1 cellular context compared by ENCODE assay signal in genomic region chr14:50955373-50956043, GRCh38.
TF ChIP-seq lines count a peak whose summit lies in the region.

No MANE protein-coding gene starts in this region.

TF ChIP-seq in GM23338, 12 proteins besides CTCF, POLR2A, EP300 and RAD21 (continued from another document):
- TF ChIP-seq ZNF462 (CRISPR knock-in tag; IDR thresholded peaks at IDR 0.05) (no peak), EZH2phosphoT487 (IDR thresholded peaks at IDR 0.05; ENCODE audit: unreplicated experiment) (no peak), POLR2AphosphoS5 (IDR thresholded peaks at IDR 0.05; ENCODE audit: low read depth) (no peak), EZH2 (IDR thresholded peaks at IDR 0.05; ENCODE audit: low read depth, unreplicated experiment) (no peak)
